ENCODE assay signal across 5 cellular contexts in the genomic region with DNA sequence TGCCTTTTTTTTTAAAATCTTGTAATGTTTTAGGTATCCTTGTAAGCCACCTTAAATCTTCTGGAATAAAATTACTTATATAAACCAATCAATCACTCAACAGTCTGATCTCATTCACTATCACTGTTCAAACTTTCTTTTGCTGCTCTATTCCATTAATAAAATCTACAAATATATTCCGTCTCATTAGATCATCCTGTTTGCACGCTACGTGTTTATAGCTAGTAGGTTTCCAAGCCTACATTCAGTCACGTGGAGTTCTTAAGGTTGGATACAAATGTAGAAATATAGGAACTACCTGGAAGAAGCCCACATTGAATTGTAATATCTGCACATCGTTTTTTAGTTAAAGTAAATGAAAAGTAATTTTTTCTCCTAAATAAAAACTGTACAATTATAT.
"Had no signal": no experiment of that assay in that cellular context is flagged by ENCODE, and none has a peak within 500 bp of the region (broad histone marks: within the 10 kb centered on the region; RNA-seq: fewer than 3 reads in every experiment).

No MANE protein-coding gene starts in this region.

- FAIRE-seq: HepG2, HTR-8/SVneo, K562 had no signal

- ATAC-seq: HepG2, K562 had no signal

- DNase-seq: IMR-90 had no signal

- H3K27ac ChIP-seq: HL-60 had no signal

- H3K4me3 ChIP-seq: K562 had no signal
